In genomic region chr6:169725270-169726048, GRCh38 we compare ENCODE assay signal across 8 cellular contexts. TPM values are rescaled to one million over a fixed set of nuclear protein-coding genes. Genes with fewer than 3 reads are reported as not detected.
A peak's percentile ranks its signal among the peaks of the same experiment; 100 is the strongest.
DNase-seq lines count a peak whose midpoint lies in the region; ATAC-seq and TF ChIP-seq lines count a peak whose summit lies in the region.

No MANE protein-coding gene starts in this region.

- H3K36me3 Mint-ChIP-seq in T-cell (peaks cover under 1% of the 10 kb centered on the region), endodermal cell (ENCODE audit: low read depth) (peaks cover under 1% of the 10 kb centered on the region)

- H2BK5ac ChIP-seq in mesendoderm (ENCODE audit: low read length): no peak overlapping the region

- H4K5ac ChIP-seq in mesendoderm (ENCODE audit: low read length): no peak overlapping the region

- H3K56ac ChIP-seq in mesendoderm (ENCODE audit: low read length): peak overlapping the region; percentile 97

- no peak overlapping the region for H2BK15ac ChIP-seq in mesendoderm (replicated peaks; ENCODE audit: low read depth)

- H3K4me1 Mint-ChIP-seq in T-cell: peaks cover 29 to 34% (median 32%) of the 10 kb centered on the region in 3 donors
- H3K4me1 Mint-ChIP-seq in endodermal cell: peaks cover 26% of the 10 kb centered on the region

- H3K9me3 Mint-ChIP-seq in T-cell (no peaks in the 10 kb centered on the region), endodermal cell (no peaks in the 10 kb centered on the region)

- H2BK120ac ChIP-seq in mesendoderm (ENCODE audit: low read depth, low read length): no peak overlapping the region

- in situ Hi-C loops in ACHN (cut with HindIII; ENCODE audit: low pct_ligation_motif_present, low pct_unique_long_range_greater_than_20kb, low sequenced_read_pairs): no loop called here

- H3K9ac ChIP-seq in endodermal cell (ENCODE audit: extremely low read depth, low read length, poor library complexity, severe bottlenecking): peak overlapping the region; percentile 97
- peak overlapping the region; percentile 96 for H3K9ac ChIP-seq in mesendoderm (ENCODE audit: low read length)
- H3K9ac ChIP-seq in stomach smooth muscle (ENCODE audit: low read length in 2 of 2): peak overlapping the region; percentile 55 to 75

- peak overlapping the region; percentile 79 to 86 (median 85) for H3K4me3 Mint-ChIP-seq in T-cell
- peak overlapping the region; percentile 76 for H3K4me3 Mint-ChIP-seq in endodermal cell

- H3K27me3 ChIP-seq in endodermal cell (ENCODE audit: control insufficient read depth, insufficient read depth, low read length, poor library complexity, severe bottlenecking) (no peaks in the 10 kb centered on the region), mesendoderm (ENCODE audit: insufficient read depth, low read length, poor library complexity) (no peaks in the 10 kb centered on the region), stomach smooth muscle (ENCODE audit: control insufficient read depth in 1 of 2, insufficient read depth in 2 of 2, low read length in 2 of 2) (no peaks in the 10 kb centered on the region)

- no peak overlapping the region for H2AK5ac ChIP-seq in mesendoderm (ENCODE audit: low read length)

- peak overlapping the region; percentile 60 for H3K4me2 ChIP-seq in mesendoderm (ENCODE audit: low read length)

- DNase-seq in ACHN: peak; percentile 77
- peak; percentile 86 for DNase-seq in HCEC 1CT
- DNase-seq in T-cell: peak in 9 of 34 experiments; percentile 2 to 14 (median 7)
- peak; percentile 82 for DNase-seq in endodermal cell
- DNase-seq in mesendoderm: peak; percentile 80
- no peak for DNase-seq in NCI-H446 (lab: John Stamatoyannopoulos, UW)

- no peak overlapping the region for H4K8ac ChIP-seq in mesendoderm (ENCODE audit: low read depth, low read length)

- H3K23ac ChIP-seq in mesendoderm (ENCODE audit: low read length): no peak overlapping the region

- WGBS in endodermal cell (ENCODE audit: insufficient coverage in 1 of 2, insufficient read length in 1 of 2), 2 experiments: 24 to 31% methylated on average over 10 to 21 of the region's 21 CpGs
- WGBS in mesendoderm (ENCODE audit: extremely low coverage, insufficient coverage, low lambda C conversion rate): 100% methylated on average over 1 of the region's 21 CpGs

- no peak overlapping the region for H3K4ac ChIP-seq in mesendoderm (ENCODE audit: low read depth, low read length)

- ATAC-seq in T-cell (replicated peaks in 1 of 4) (no peak), GM18909 (IDR thresholded peaks at IDR 0.05; ENCODE audit: poor library complexity, unreplicated experiment) (no peak)

- peak overlapping the region; percentile 43 for H3K18ac ChIP-seq in mesendoderm (ENCODE audit: low read length)

- no peaks in the 10 kb centered on the region for H3K27me3 Mint-ChIP-seq in T-cell
- H3K27me3 Mint-ChIP-seq in endodermal cell (ENCODE audit: insufficient read depth): no peaks in the 10 kb centered on the region

- H3K27ac ChIP-seq in endodermal cell (ENCODE audit: low read depth, low read length) (peak overlapping the region; percentile 96), mesendoderm (ENCODE audit: low read depth, low read length) (no peak overlapping the region), stomach smooth muscle (ENCODE audit: low read length) (peak overlapping the region; percentile 64)

- H3K9me3 ChIP-seq in endodermal cell (ENCODE audit: control insufficient read depth, low read length) (no peaks in the 10 kb centered on the region), stomach smooth muscle (ENCODE audit: control insufficient read depth in 2 of 2, low read length in 2 of 2) (no peaks in the 10 kb centered on the region)

- H3K4me1 ChIP-seq in endodermal cell (ENCODE audit: control insufficient read depth, insufficient read depth, low read length) (peaks cover 2% of the 10 kb centered on the region), mesendoderm (ENCODE audit: control insufficient read depth, low read depth, low read length) (no peaks in the 10 kb centered on the region), stomach smooth muscle (ENCODE audit: control insufficient read depth, insufficient read depth, low read length) (peaks cover 8% of the 10 kb centered on the region)

- no peak for TF ChIP-seq CTCF in endodermal cell (conservative IDR thresholded peaks at IDR 0.05)

- POLR2A ChIA-PET in T-cell (lab: Charles Lee): interaction anchor here (0.6 to 0.7 kb wide), 2 partner anchors 16 kb away, joined by 3 to 4 read pairs; no protein-coding TSS in a partner anchor

- H3K36me3 ChIP-seq in endodermal cell (ENCODE audit: control insufficient read depth, insufficient read depth, low read length): peaks cover 4% of the 10 kb centered on the region
- H3K36me3 ChIP-seq in mesendoderm (ENCODE audit: control insufficient read depth, insufficient read depth, low read length): no peaks in the 10 kb centered on the region
- no peaks in the 10 kb centered on the region for H3K36me3 ChIP-seq in stomach smooth muscle (ENCODE audit: control insufficient read depth in 2 of 2, insufficient read depth in 2 of 2, low read length in 2 of 2)

- CTCF ChIA-PET in T-cell (lab: Charles Lee): interaction anchor here (0.6 to 0.7 kb wide), 2 partner anchors 25 to 48 kb away, joined by 3 read pairs; no protein-coding TSS in a partner anchor

- H3K4me3 ChIP-seq in endodermal cell (ENCODE audit: low read length): peak overlapping the region; percentile 86
- peak overlapping the region; percentile 73 for H3K4me3 ChIP-seq in mesendoderm (ENCODE audit: low read length)
- peak overlapping the region; percentile 73 to 75 for H3K4me3 ChIP-seq in stomach smooth muscle (ENCODE audit: low read length in 2 of 2)

- H3K27ac Mint-ChIP-seq in T-cell (peak overlapping the region; percentile 82 to 93), endodermal cell (peak overlapping the region; percentile 98)

- peaks cover 2% of the 10 kb centered on the region for H3K79me1 ChIP-seq in mesendoderm (ENCODE audit: low read length)

- H3K79me2 ChIP-seq in mesendoderm (ENCODE audit: control insufficient read depth, insufficient read depth, low read length): peaks cover 20% of the 10 kb centered on the region

RNA-seq across cellular contexts. Expression of gene PHF10, which starts 1.2 kb away (rescaled TPM):
- total RNA-seq in T-cell (10 to 100 TPM; 77.8 to 94.1 (median 85.5) TPM), endodermal cell (10 to 100 TPM; 82.5 to 82.8 TPM)
- polyA plus RNA-seq in endodermal cell (2013, experiment 1 of 2): 74.8 TPM
- polyA plus RNA-seq in endodermal cell (2013, experiment 2 of 2): 72.6 TPM
- polyA plus RNA-seq in mesendoderm (2013, experiment 1 of 2): 60.6 TPM
- 59.5 TPM for polyA plus RNA-seq in mesendoderm (2013, experiment 2 of 2)

RNA-seq across cellular contexts. Expression of gene C6orf120, which starts 23.5 kb away (rescaled TPM):
- total RNA-seq in T-cell: 10 to 100 TPM; 17.6 to 30.7 (median 26.2) TPM
- 10 to 100 TPM; 24.0 to 29.7 TPM for total RNA-seq in endodermal cell
- polyA plus RNA-seq in endodermal cell (2013, experiment 1 of 2): 36.7 TPM
- polyA plus RNA-seq in endodermal cell (2013, experiment 2 of 2): 32.7 TPM
- polyA plus RNA-seq in mesendoderm (2013, experiment 1 of 2): 21.9 TPM
- 22.2 TPM for polyA plus RNA-seq in mesendoderm (2013, experiment 2 of 2)

RNA-seq across cellular contexts. Expression of gene WDR27, which starts 23.6 kb away (rescaled TPM):
- total RNA-seq in T-cell: 10 to 100 TPM; 39.7 to 71.5 (median 52.5) TPM
- total RNA-seq in endodermal cell: 100 to 1,000 TPM in 1 of 2 donors, 10 to 100 TPM in 1; 94.4 to 110 TPM
- 93.7 TPM for polyA plus RNA-seq in endodermal cell (2013, experiment 1 of 2)
- polyA plus RNA-seq in endodermal cell (2013, experiment 2 of 2): 75.1 TPM
- 13.4 TPM for polyA plus RNA-seq in mesendoderm (2013, experiment 1 of 2)
- 12.7 TPM for polyA plus RNA-seq in mesendoderm (2013, experiment 2 of 2)

RNA-seq across cellular contexts. Expression of gene DYNLT2, which starts 25.9 kb away (rescaled TPM):
- total RNA-seq in T-cell: 1 to 10 TPM; 1.9 to 3.9 (median 2.7) TPM
- total RNA-seq in endodermal cell: 1 to 10 TPM; 1.5 to 1.7 TPM
- polyA plus RNA-seq in endodermal cell (2013, experiment 1 of 2): 2.4 TPM
- 2.2 TPM for polyA plus RNA-seq in endodermal cell (2013, experiment 2 of 2)
- polyA plus RNA-seq in mesendoderm (2013, experiment 1 of 2): 1.8 TPM
- polyA plus RNA-seq in mesendoderm (2013, experiment 2 of 2): 1.8 TPM

RNA-seq across cellular contexts. Expression of gene ERMARD, which starts 26.0 kb away (rescaled TPM):
- total RNA-seq in T-cell (10 to 100 TPM; 24.7 to 35.7 (median 29.9) TPM), endodermal cell (10 to 100 TPM; 14.4 to 24.2 TPM)
- 25.8 TPM for polyA plus RNA-seq in endodermal cell (2013, experiment 1 of 2)
- 21.8 TPM for polyA plus RNA-seq in endodermal cell (2013, experiment 2 of 2)
- polyA plus RNA-seq in mesendoderm (2013, experiment 1 of 2): 9.5 TPM
- polyA plus RNA-seq in mesendoderm (2013, experiment 2 of 2): 8.6 TPM

Comparison
In these comparisons a context has a peak if more than half of its experiments do, and no peak if none do; other contexts are left out.
1. DNase-seq: peak in ACHN (single experiment), HCEC 1CT (single experiment), endodermal cell (single experiment) and mesendoderm (single experiment); none in NCI-H446 (0 of 2).
2. Peak in every context shown above with its lines, with median percentiles within 50 percentile points of each other: H3K4me3 ChIP-seq and H3K9ac ChIP-seq.